14 cellular contexts compared by ENCODE assay signal in genomic region chr2:234373060-234373459, GRCh38.
DNase-seq lines count a peak whose midpoint lies in the region; ATAC-seq and TF ChIP-seq lines count a peak whose summit lies in the region.
"Had no signal": no experiment of that assay in that cellular context is flagged by ENCODE, and none has a peak within 500 bp of the region (broad histone marks: within the 10 kb centered on the region; RNA-seq: fewer than 3 reads in every experiment).

No MANE protein-coding gene starts in this region.

- no peaks in the 10 kb centered on the region for H3K27me3 ChIP-seq in foreskin keratinocyte
- H3K27me3 ChIP-seq: Peyer's patch had no signal

- peak overlapping the region; percentile 63 for H3K27ac Mint-ChIP-seq in activated T-helper 17 cell treated with anti-CD3 and anti-CD28 coated beads, Interleukin-2, amount 50 U/mL, for 72 hours
- H3K27ac Mint-ChIP-seq: memory B cell had no signal

- TF ChIP-seq CTCF in foreskin keratinocyte (conservative IDR thresholded peaks at IDR 0.05) (no peak), mucosa of descending colon (IDR thresholded peaks at IDR 0.05) (no peak)

- H3K36me3 ChIP-seq in mucosa of descending colon (ENCODE audit: low read depth) = no peaks in the 10 kb centered on the region
- H3K36me3 ChIP-seq: Peyer's patch had no signal

- no peaks in the 10 kb centered on the region for H3K9me3 ChIP-seq in mucosa of descending colon
- H3K9me3 ChIP-seq: Peyer's patch had no signal

- no peak overlapping the region for H3K4me3 ChIP-seq in mucosa of descending colon
- H3K4me3 ChIP-seq: Peyer's patch had no signal

- peaks cover 6% of the 10 kb centered on the region for H3K9me3 Mint-ChIP-seq in activated T-helper 17 cell treated with anti-CD3 and anti-CD28 coated beads, Interleukin-2, amount 50 U/mL, for 72 hours
- H3K9me3 Mint-ChIP-seq: IgD-negative memory B cell, memory B cell had no signal

- intact Hi-C loops in mucosa of descending colon (cut with DNase I, micrococcal nuclease) = no loop called here

- peak; percentile 22 for DNase-seq in stimulated activated CD4-positive, alpha-beta T cell treated with anti-CD3 and anti-CD28 coated beads, Interleukin-2, amount 100 ng/mL, for 4 hours (ENCODE audit: low read depth)
- no peak for DNase-seq in stimulated activated CD4-positive, alpha-beta T cell treated with anti-CD3 and anti-CD28 coated beads, Interleukin-12 subunit alpha, Interleukin-12 subunit beta, amount 100 ng/mL, for 4 hours
- DNase-seq in foreskin keratinocyte (peak in 1 of 2 donors; percentile 36), mucosa of descending colon (no peak)
- DNase-seq: NCI-H1436 treated with DMSO at 0.1 percent for 48 hours, NCI-H510A treated with DMSO at 0.1 percent for 48 hours, occipital lobe, Peyer's patch had no signal

- H3K36me3 Mint-ChIP-seq in activated T-helper 17 cell treated with anti-CD3 and anti-CD28 coated beads, Interleukin-2, amount 50 U/mL, for 72 hours (ENCODE audit: low read depth) = no peaks in the 10 kb centered on the region
- H3K36me3 Mint-ChIP-seq: memory B cell had no signal

- H3K27ac ChIP-seq in foreskin keratinocyte = peak overlapping the region; percentile 9
- H3K27ac ChIP-seq: Peyer's patch had no signal

- H3K4me1 Mint-ChIP-seq in activated T-helper 17 cell treated with anti-CD3 and anti-CD28 coated beads, Interleukin-2, amount 50 U/mL, for 72 hours = peaks cover 39% of the 10 kb centered on the region

- peak overlapping the region; percentile 72 for H3K4me3 Mint-ChIP-seq in activated T-helper 17 cell treated with anti-CD3 and anti-CD28 coated beads, Interleukin-2, amount 50 U/mL, for 72 hours
- H3K4me3 Mint-ChIP-seq: IgD-negative memory B cell, memory B cell had no signal

- ATAC-seq in activated T-helper 17 cell treated with anti-CD3 and anti-CD28 coated beads, Interleukin-2, amount 50 U/mL, for 72 hours (replicated peaks) = peak; percentile 57
- peak; percentile 24 for ATAC-seq in foreskin keratinocyte
- ATAC-seq in mucosa of descending colon = no peak
- no peak for ATAC-seq in HG03196 (IDR thresholded peaks at IDR 0.05; ENCODE audit: unreplicated experiment)
- no peak for ATAC-seq in GM21381 (IDR thresholded peaks at IDR 0.05; ENCODE audit: unreplicated experiment)
- no peak for ATAC-seq in HG03460 (IDR thresholded peaks at IDR 0.05; ENCODE audit: unreplicated experiment)

- no peaks in the 10 kb centered on the region for H3K27me3 Mint-ChIP-seq in activated T-helper 17 cell treated with anti-CD3 and anti-CD28 coated beads, Interleukin-2, amount 50 U/mL, for 72 hours
- H3K27me3 Mint-ChIP-seq: memory B cell had no signal

- H3K4me1 ChIP-seq in foreskin keratinocyte = peaks cover 36% of the 10 kb centered on the region
- H3K4me1 ChIP-seq in mucosa of descending colon (ENCODE audit: low read depth) = no peaks in the 10 kb centered on the region

Comparison
In these comparisons a context has a peak if more than half of its experiments do, and no peak if none do; other contexts are left out.
1. ATAC-seq: peak in activated T-helper 17 cell treated with anti-CD3 and anti-CD28 coated beads, Interleukin-2, amount 50 U/mL, for 72 hours (single experiment) and foreskin keratinocyte (single experiment); none in mucosa of descending colon (single experiment), HG03196 (single experiment), GM21381 (single experiment) and HG03460 (single experiment).